Comparison of ENCODE assay signal across 8 cellular contexts in genomic region chr13:59906413-59907027, GRCh38.
A peak's percentile ranks its signal among the peaks of the same experiment; 100 is the strongest.
DNase-seq lines count a peak whose midpoint lies in the region; ATAC-seq and TF ChIP-seq lines count a peak whose summit lies in the region.

No MANE protein-coding gene starts in this region.

- DNase-seq in DMS114 treated with DMSO at 0.1 percent for 48 hours (lab: John Stamatoyannopoulos, UW; ENCODE audit: unreplicated experiment) = peak; percentile 1
- peak; percentile 9 for DNase-seq in Jurkat, Clone E6-1 (ENCODE audit: low read depth, low spot score)
- DNase-seq in kidney glomerular epithelial cell (lab: John Stamatoyannopoulos, UW) = peak; percentile 31
- no peak for DNase-seq in sigmoid colon
- no peak for DNase-seq in vagina (ENCODE audit: extremely low spot score in 2 of 2)
- DNase-seq in T-helper 1 cell = no peak

- peak; percentile 83 for TF ChIP-seq CTCF in VCaP (conservative IDR thresholded peaks at IDR 0.05)
- peak in 1 of 4 experiments; percentile 31 for TF ChIP-seq CTCF in sigmoid colon (IDR thresholded peaks at IDR 0.05)
- peak in 1 of 3 experiments; percentile 18 for TF ChIP-seq CTCF in vagina (IDR thresholded peaks at IDR 0.05)

- intact Hi-C loops in sigmoid colon (cut with DNase I) = loop anchor here (5.0 kb wide), 1 partner anchor 514 kb away; no protein-coding TSS in a partner anchor
- intact Hi-C loops in vagina (cut with DNase I) = no loop called here

- no peaks in the 10 kb centered on the region for H3K36me3 ChIP-seq in sigmoid colon
- no peaks in the 10 kb centered on the region for H3K36me3 ChIP-seq in vagina

- H3K4me3 ChIP-seq in Jurkat, Clone E6-1 (ENCODE audit: low read length) = no peak overlapping the region
- no peak overlapping the region for H3K4me3 ChIP-seq in sigmoid colon
- H3K4me3 ChIP-seq in vagina = no peak overlapping the region

- TF ChIP-seq EP300 in sigmoid colon (IDR thresholded peaks at IDR 0.05) = no peak

- H3K9me3 ChIP-seq in sigmoid colon = no peaks in the 10 kb centered on the region
- H3K9me3 ChIP-seq in vagina = no peaks in the 10 kb centered on the region

- 29 to 59% methylated on average over 6 of the region's 6 CpGs for WGBS in sigmoid colon, 2 donors

- no peaks in the 10 kb centered on the region for H3K27me3 ChIP-seq in sigmoid colon
- no peaks in the 10 kb centered on the region for H3K27me3 ChIP-seq in vagina

- H3K27ac ChIP-seq in VCaP (no peak overlapping the region), sigmoid colon (no peak overlapping the region), vagina (no peak overlapping the region)

- H3K4me1 ChIP-seq in sigmoid colon = no peaks in the 10 kb centered on the region
- no peaks in the 10 kb centered on the region for H3K4me1 ChIP-seq in vagina

- TF ChIP-seq POLR2A in sigmoid colon (IDR thresholded peaks at IDR 0.05) (no peak), vagina (IDR thresholded peaks at IDR 0.05) (no peak)

- no peak for ATAC-seq in HG03457 (IDR thresholded peaks at IDR 0.05; ENCODE audit: unreplicated experiment)

Comparison
In these comparisons a context has a peak if more than half of its experiments do, and no peak if none do; other contexts are left out.
1. DNase-seq: peak in DMS114 treated with DMSO at 0.1 percent for 48 hours (single experiment), Jurkat, Clone E6-1 (single experiment) and kidney glomerular epithelial cell (single experiment); none in sigmoid colon (single experiment), vagina (0 of 2) and T-helper 1 cell (0 of 5).